Comparison of ENCODE assay signal across 23 cellular contexts in genomic region chr13:76939215-76939614, GRCh38. TPM values are rescaled to one million over a fixed set of nuclear protein-coding genes. Genes with fewer than 3 reads are reported as not detected.
DNase-seq lines count a peak whose midpoint lies in the region; ATAC-seq and TF ChIP-seq lines count a peak whose summit lies in the region.
"Had no signal": no experiment of that assay in that cellular context is flagged by ENCODE, and none has a peak within 500 bp of the region (broad histone marks: within the 10 kb centered on the region; RNA-seq: fewer than 3 reads in every experiment).

No MANE protein-coding gene starts in this region.

- DNase-seq in CD1c-positive myeloid dendritic cell (ENCODE audit: extremely low spot score) (peak; percentile 79), LHCN-M2 (ENCODE audit: low read depth) (peak; percentile 33), epithelial cell of esophagus (ENCODE audit: low read depth) (peak; percentile 60), myocyte (ENCODE audit: low read depth) (peak; percentile 2), chondrocyte (ENCODE audit: low spot score) (no peak), NCI-H1105 (lab: John Stamatoyannopoulos, UW) (no peak)
- no peak for DNase-seq in activated naive CD4-positive, alpha-beta T cell treated with anti-CD3 and anti-CD28 coated beads, Interleukin-2, amount 50 U/mL, for 72 hours (ENCODE audit: low spot score in 2 of 2)
- DNase-seq in naive thymus-derived CD8-positive, alpha-beta T cell, result no peak
- DNase-seq: central memory CD4-positive, alpha-beta T cell; DMS153; effector CD8-positive, alpha-beta T cell; left colon; NCI-H1048; NCI-H2029; NCI-H446 treated with DMSO at 0.1 percent for 48 hours; NK-92 treated with Interleukin-12 subunit alpha and Interleukin-12 subunit beta, amount 100 ng/mL, for 24 hours; stimulated activated CD4-positive, alpha-beta T cell treated with anti-CD3 and anti-CD28 coated beads, Interleukin-4, amount 100 ng/mL, for 4 hours; SW 1271 had no signal

- no peak overlapping the region for H3K27ac Mint-ChIP-seq in activated naive CD4-positive, alpha-beta T cell treated with anti-CD3 and anti-CD28 coated beads, Interleukin-2, amount 50 U/mL, for 72 hours
- H3K27ac Mint-ChIP-seq in chondrocyte (ENCODE audit: unreplicated experiment), result no peak overlapping the region
- no peak overlapping the region for H3K27ac Mint-ChIP-seq in naive thymus-derived CD8-positive, alpha-beta T cell
- H3K27ac Mint-ChIP-seq: mesothelial cell of epicardium, progenitor cell of endocrine pancreas had no signal

- no peaks in the 10 kb centered on the region for H3K27me3 Mint-ChIP-seq in chondrocyte (ENCODE audit: low read depth)
- peaks cover 0 to 3% (median 0%) of the 10 kb centered on the region in 5 donors for H3K27me3 Mint-ChIP-seq in naive thymus-derived CD8-positive, alpha-beta T cell
- H3K27me3 Mint-ChIP-seq: progenitor cell of endocrine pancreas had no signal

- POLR2A ChIA-PET in naive thymus-derived CD8-positive, alpha-beta T cell (lab: Charles Lee), result no interaction called here

- no peak for ATAC-seq in activated naive CD4-positive, alpha-beta T cell treated with anti-CD3 and anti-CD28 coated beads, Interleukin-2, amount 50 U/mL, for 72 hours
- no peak for ATAC-seq in naive thymus-derived CD8-positive, alpha-beta T cell
- ATAC-seq: left colon had no signal

- no peak overlapping the region for H3K4me3 ChIP-seq in epithelial cell of esophagus (ENCODE audit: low read length)
- H3K4me3 ChIP-seq: smooth muscle cell had no signal

- H3K4me3 Mint-ChIP-seq in chondrocyte (ENCODE audit: unreplicated experiment), result no peak overlapping the region
- no peak overlapping the region for H3K4me3 Mint-ChIP-seq in naive thymus-derived CD8-positive, alpha-beta T cell
- H3K4me3 Mint-ChIP-seq: mesothelial cell of epicardium had no signal

- TF ChIP-seq CTCF in epithelial cell of esophagus (IDR thresholded peaks at IDR 0.05; ENCODE audit: insufficient read depth, low read depth, low read length, missing control alignments), result no peak
- TF ChIP-seq CTCF in chondrocyte (IDR thresholded peaks at IDR 0.05), result no peak

- H3K36me3 Mint-ChIP-seq in activated naive CD4-positive, alpha-beta T cell treated with anti-CD3 and anti-CD28 coated beads, Interleukin-2, amount 50 U/mL, for 72 hours, result no peaks in the 10 kb centered on the region
- H3K36me3 Mint-ChIP-seq in chondrocyte (ENCODE audit: low read depth), result no peaks in the 10 kb centered on the region
- no peaks in the 10 kb centered on the region for H3K36me3 Mint-ChIP-seq in naive thymus-derived CD8-positive, alpha-beta T cell
- H3K36me3 Mint-ChIP-seq: mesothelial cell of epicardium had no signal

- H3K4me1 Mint-ChIP-seq in chondrocyte (ENCODE audit: low read depth), result peaks cover 39% of the 10 kb centered on the region
- peaks cover 0 to 3% (median 0%) of the 10 kb centered on the region in 4 donors for H3K4me1 Mint-ChIP-seq in naive thymus-derived CD8-positive, alpha-beta T cell

- H3K9me3 Mint-ChIP-seq in activated naive CD4-positive, alpha-beta T cell treated with anti-CD3 and anti-CD28 coated beads, Interleukin-2, amount 50 U/mL, for 72 hours, result no peaks in the 10 kb centered on the region
- H3K9me3 Mint-ChIP-seq in chondrocyte (ENCODE audit: low read depth), result peaks cover 10% of the 10 kb centered on the region
- H3K9me3 Mint-ChIP-seq in naive thymus-derived CD8-positive, alpha-beta T cell, result peaks cover 0 to 10% (median 0%) of the 10 kb centered on the region in 9 donors

RNA-seq across cellular contexts. Expression of gene ACOD1, which starts 9.1 kb away (rescaled TPM):
- not detected in 2 replicates for total RNA-seq in LHCN-M2 (2014; rRNA removed)
- polyA plus RNA-seq in LHCN-M2 (2012), result not detected
- not detected in 2 replicates for total RNA-seq in myocyte
- not detected for polyA plus RNA-seq in myocyte (2012)
- total RNA-seq in activated naive CD4-positive, alpha-beta T cell treated with anti-CD3 and anti-CD28 coated beads, Interleukin-2, amount 50 U/mL, for 72 hours, result not detected
- total RNA-seq in chondrocyte, result not detected in 3 replicates
- total RNA-seq in naive thymus-derived CD8-positive, alpha-beta T cell, result not detected
- not detected for polyA plus RNA-seq in naive thymus-derived CD8-positive, alpha-beta T cell
- total RNA-seq: left colon, mesothelial cell of epicardium, progenitor cell of endocrine pancreas, smooth muscle cell, ureter had no signal
- polyA plus RNA-seq: neural cell, smooth muscle cell had no signal

RNA-seq across cellular contexts. Expression of gene CLN5, which starts 52.7 kb away (rescaled TPM):
- total RNA-seq in LHCN-M2 (2014; rRNA removed) (28.5 and 30.7 TPM in 2 replicates), myocyte (25.7 and 27.0 TPM in 2 replicates), chondrocyte (22.7 to 37.4 TPM (median 27.2 TPM) in 3 replicates)
- polyA plus RNA-seq in LHCN-M2 (2012), result 16.9 TPM
- polyA plus RNA-seq in myocyte (2012), result 25.8 TPM
- total RNA-seq in activated naive CD4-positive, alpha-beta T cell treated with anti-CD3 and anti-CD28 coated beads, Interleukin-2, amount 50 U/mL, for 72 hours, result 10 to 100 TPM in 1 of 2 donors, 1 to 10 TPM in 1; 9.6 to 12.5 TPM
- 10 to 100 TPM; 48.8 to 49.6 TPM for total RNA-seq in naive thymus-derived CD8-positive, alpha-beta T cell
- 10 to 100 TPM; 16.9 to 30.8 (median 25.8) TPM for polyA plus RNA-seq in naive thymus-derived CD8-positive, alpha-beta T cell

RNA-seq across cellular contexts. Expression of gene KCTD12, which starts 53.0 kb away (rescaled TPM):
- 97.0 and 137 TPM in 2 replicates for total RNA-seq in LHCN-M2 (2014; rRNA removed)
- 8.0 TPM for polyA plus RNA-seq in LHCN-M2 (2012)
- total RNA-seq in myocyte, result 52.0 and 98.6 TPM in 2 replicates
- polyA plus RNA-seq in myocyte (2012), result 31.9 TPM
- 10 to 100 TPM in 1 of 2 donors, 1 to 10 TPM in 1; 5.2 to 12.2 TPM for total RNA-seq in activated naive CD4-positive, alpha-beta T cell treated with anti-CD3 and anti-CD28 coated beads, Interleukin-2, amount 50 U/mL, for 72 hours
- 33.8 to 49.6 TPM (median 34.1 TPM) in 3 replicates for total RNA-seq in chondrocyte
- total RNA-seq in naive thymus-derived CD8-positive, alpha-beta T cell, result 10 to 100 TPM; 12.8 to 14.0 TPM
- polyA plus RNA-seq in naive thymus-derived CD8-positive, alpha-beta T cell, result under 1 TPM; 0.29 to 0.58 (median 0.43) TPM

Comparison
In these comparisons a context has a peak if more than half of its experiments do, and no peak if none do; other contexts are left out.
1. DNase-seq: peak in CD1c-positive myeloid dendritic cell (single experiment), LHCN-M2 (single experiment), epithelial cell of esophagus (single experiment) and myocyte (single experiment); none in activated naive CD4-positive, alpha-beta T cell treated with anti-CD3 and anti-CD28 coated beads, Interleukin-2, amount 50 U/mL, for 72 hours (0 of 2), chondrocyte (single experiment), naive thymus-derived CD8-positive, alpha-beta T cell (0 of 10) and NCI-H1105 (single experiment).